13 cellular contexts compared by ENCODE assay signal in genomic region chr5:14268738-14269137, GRCh38.
A peak's percentile ranks its signal among the peaks of the same experiment; 100 is the strongest.
DNase-seq lines count a peak whose midpoint lies in the region; ATAC-seq, FAIRE-seq and TF ChIP-seq lines count a peak whose summit lies in the region.
"Had no signal": no experiment of that assay in that cellular context is flagged by ENCODE, and none has a peak within 500 bp of the region (broad histone marks: within the 10 kb centered on the region; RNA-seq: fewer than 3 reads in every experiment).

No MANE protein-coding gene starts in this region.

- intact Hi-C loops in prostate gland (cut with DNase I) (loop anchor here (5.0 kb wide), 3 partner anchors 86 to 281 kb away; no protein-coding TSS in a partner anchor), mucosa of descending colon (cut with DNase I, micrococcal nuclease) (loop anchor here in 1 of 2 donors (10.0 kb wide), 1 partner anchor 124 kb away; the partner anchor contains the start of gene TRIO)

- no peaks in the 10 kb centered on the region for H3K27me3 ChIP-seq in prostate gland (replicated peaks; ENCODE audit: insufficient read depth)

- TF ChIP-seq POLR2A in prostate gland (IDR thresholded peaks at IDR 0.05), result no peak

- FAIRE-seq in HTR-8/SVneo (lab: Jason Lieb, UNC), result no peak
- FAIRE-seq: TTC549 had no signal

- POLR2A ChIA-PET in activated CD4-positive, alpha-beta memory T cell treated with anti-CD3 and anti-CD28 coated beads, Interleukin-2, amount 10 ng/mL, durations not matched to agents 7 days and 5 days (lab: Charles Lee), result no interaction called here

- DNase-seq in H4 (ENCODE audit: low spot score) (peak; percentile 35), fibroblast of villous mesenchyme (ENCODE audit: low read depth) (peak; percentile 40), prostate gland (ENCODE audit: low spot score) (no peak), mucosa of descending colon (no peak), HTR-8/SVneo (ENCODE audit: insufficient read length, low spot score) (no peak)
- no peak for DNase-seq in activated CD4-positive, alpha-beta memory T cell treated with anti-CD3 and anti-CD28 coated beads, Interleukin-2, amount 10 ng/mL, durations not matched to agents 7 days and 5 days
- no peak for DNase-seq in effector memory CD8-positive, alpha-beta T cell
- DNase-seq: activated naive CD4-positive, alpha-beta T cell treated with anti-CD3 and anti-CD28 coated beads, Interleukin-2, amount 10 ng/mL, durations not matched to agents 7 days and 5 days; DND-41; retina; stimulated activated naive CD4-positive, alpha-beta T cell had no signal

- H3K4me3 Mint-ChIP-seq in activated CD4-positive, alpha-beta memory T cell treated with anti-CD3 and anti-CD28 coated beads, Interleukin-2, amount 10 ng/mL, durations not matched to agents 7 days and 5 days, result no peak overlapping the region
- no peak overlapping the region for H3K4me3 Mint-ChIP-seq in effector memory CD8-positive, alpha-beta T cell
- H3K4me3 Mint-ChIP-seq: activated naive CD4-positive, alpha-beta T cell treated with anti-CD3 and anti-CD28 coated beads, Interleukin-2, amount 10 ng/mL, durations not matched to agents 7 days and 5 days had no signal

- no peaks in the 10 kb centered on the region for H3K36me3 Mint-ChIP-seq in activated CD4-positive, alpha-beta memory T cell treated with anti-CD3 and anti-CD28 coated beads, Interleukin-2, amount 10 ng/mL, durations not matched to agents 7 days and 5 days (ENCODE audit: low read depth)
- peaks cover 3% of the 10 kb centered on the region for H3K36me3 Mint-ChIP-seq in effector memory CD8-positive, alpha-beta T cell (ENCODE audit: insufficient read depth)
- H3K36me3 Mint-ChIP-seq: activated naive CD4-positive, alpha-beta T cell treated with anti-CD3 and anti-CD28 coated beads, Interleukin-2, amount 10 ng/mL, durations not matched to agents 7 days and 5 days had no signal

- H3K36me3 ChIP-seq in prostate gland, result no peaks in the 10 kb centered on the region
- no peaks in the 10 kb centered on the region for H3K36me3 ChIP-seq in mucosa of descending colon (ENCODE audit: low read depth)

- H3K27me3 Mint-ChIP-seq in activated CD4-positive, alpha-beta memory T cell treated with anti-CD3 and anti-CD28 coated beads, Interleukin-2, amount 10 ng/mL, durations not matched to agents 7 days and 5 days, result peaks cover 19% of the 10 kb centered on the region
- peaks cover 13 to 31% of the 10 kb centered on the region in 2 donors for H3K27me3 Mint-ChIP-seq in effector memory CD8-positive, alpha-beta T cell

- H3K9me3 ChIP-seq in prostate gland, result no peaks in the 10 kb centered on the region
- no peaks in the 10 kb centered on the region for H3K9me3 ChIP-seq in mucosa of descending colon

- 0 out of 2 replicates have a peak overlapping the region, but pooled peaks have one; percentile 14 for H3K4me3 ChIP-seq in WI38 (ENCODE audit: low read depth, low read length)
- no peak overlapping the region for H3K4me3 ChIP-seq in fibroblast of villous mesenchyme (ENCODE audit: low read depth, low read length)
- H3K4me3 ChIP-seq in prostate gland, result no peak overlapping the region
- H3K4me3 ChIP-seq in mucosa of descending colon, result no peak overlapping the region

- H3K4me1 ChIP-seq in prostate gland (replicated peaks) (peaks cover 19% of the 10 kb centered on the region), mucosa of descending colon (ENCODE audit: low read depth) (peaks cover 24% of the 10 kb centered on the region)

- ATAC-seq in effector memory CD8-positive, alpha-beta T cell (replicated peaks), result no peak
- no peak for ATAC-seq in mucosa of descending colon

- WGBS in prostate gland, result 42% methylated on average over 5 of the region's 5 CpGs

- H3K27ac ChIP-seq in prostate gland, result peak overlapping the region; percentile 5 to 43

- CTCF ChIA-PET in activated CD4-positive, alpha-beta memory T cell treated with anti-CD3 and anti-CD28 coated beads, Interleukin-2, amount 10 ng/mL, durations not matched to agents 7 days and 5 days (lab: Charles Lee), result no interaction called here

- TF ChIP-seq CTCF in WI38 (IDR thresholded peaks at IDR 0.05; ENCODE audit: low read depth, low read length) (no peak), fibroblast of villous mesenchyme (IDR thresholded peaks at IDR 0.05; ENCODE audit: insufficient read depth, low read depth, low read length) (no peak), prostate gland (IDR thresholded peaks at IDR 0.05) (no peak), mucosa of descending colon (IDR thresholded peaks at IDR 0.05) (no peak)

- H3K4me1 Mint-ChIP-seq in activated CD4-positive, alpha-beta memory T cell treated with anti-CD3 and anti-CD28 coated beads, Interleukin-2, amount 10 ng/mL, durations not matched to agents 7 days and 5 days, result peaks cover 8% of the 10 kb centered on the region
- peaks cover 5 to 6% of the 10 kb centered on the region in 2 donors for H3K4me1 Mint-ChIP-seq in effector memory CD8-positive, alpha-beta T cell (ENCODE audit: low read depth in 2 of 2)

- H3K9me3 Mint-ChIP-seq in activated CD4-positive, alpha-beta memory T cell treated with anti-CD3 and anti-CD28 coated beads, Interleukin-2, amount 10 ng/mL, durations not matched to agents 7 days and 5 days, result no peaks in the 10 kb centered on the region
- H3K9me3 Mint-ChIP-seq in effector memory CD8-positive, alpha-beta T cell, result no peaks in the 10 kb centered on the region
- H3K9me3 Mint-ChIP-seq: activated naive CD4-positive, alpha-beta T cell treated with anti-CD3 and anti-CD28 coated beads, Interleukin-2, amount 10 ng/mL, durations not matched to agents 7 days and 5 days had no signal

- H3K27ac Mint-ChIP-seq in activated CD4-positive, alpha-beta memory T cell treated with anti-CD3 and anti-CD28 coated beads, Interleukin-2, amount 10 ng/mL, durations not matched to agents 7 days and 5 days, result no peak overlapping the region
- H3K27ac Mint-ChIP-seq in effector memory CD8-positive, alpha-beta T cell, result no peak overlapping the region
- H3K27ac Mint-ChIP-seq: activated naive CD4-positive, alpha-beta T cell treated with anti-CD3 and anti-CD28 coated beads, Interleukin-2, amount 10 ng/mL, durations not matched to agents 7 days and 5 days had no signal

Comparison
In these comparisons a context has a peak if more than half of its experiments do, and no peak if none do; other contexts are left out.
1. DNase-seq: peak in H4 (single experiment) and fibroblast of villous mesenchyme (single experiment); none in prostate gland (single experiment), activated CD4-positive, alpha-beta memory T cell treated with anti-CD3 and anti-CD28 coated beads, Interleukin-2, amount 10 ng/mL, durations not matched to agents 7 days and 5 days (single experiment), effector memory CD8-positive, alpha-beta T cell (0 of 3), mucosa of descending colon (0 of 3) and HTR-8/SVneo (single experiment).